In genomic region chr22:29307658-29308147, GRCh38 we compare ENCODE assay signal across 9 cellular contexts. TPM values are rescaled to one million over a fixed set of nuclear protein-coding genes. Genes with fewer than 3 reads are reported as not detected.
DNase-seq lines count a peak whose midpoint lies in the region; ATAC-seq, FAIRE-seq and TF ChIP-seq lines count a peak whose summit lies in the region.
"Had no signal": no experiment of that assay in that cellular context is flagged by ENCODE, and none has a peak within 500 bp of the region (broad histone marks: within the 10 kb centered on the region; RNA-seq: fewer than 3 reads in every experiment).

No MANE protein-coding gene starts in this region.

- peak; percentile 25 for DNase-seq in GM12892 (ENCODE audit: insufficient read length)
- DNase-seq in WERI-Rb-1, result no peak
- DNase-seq in gastrocnemius medialis, result no peak
- DNase-seq in NCI-H1694 (lab: John Stamatoyannopoulos, UW), result no peak
- DNase-seq in DMS 273 treated with DMSO at 0.1 percent for 48 hours (lab: John Stamatoyannopoulos, UW), result no peak
- DNase-seq in GF-D8 (lab: John Stamatoyannopoulos, UW), result no peak

- intact Hi-C loops in gastrocnemius medialis (cut with DNase I; ENCODE audit: low total_unique reads), result loop anchor here (2.0 kb wide), 1 partner anchor 29 kb away; no protein-coding TSS in a partner anchor

- H3K9me3 ChIP-seq in WERI-Rb-1 (ENCODE audit: severe bottlenecking) (no peaks in the 10 kb centered on the region), gastroesophageal sphincter (no peaks in the 10 kb centered on the region), gastrocnemius medialis (no peaks in the 10 kb centered on the region)
- H3K9me3 ChIP-seq: neutrophil had no signal

- H3K4me3 ChIP-seq in WERI-Rb-1 (ENCODE audit: low read depth, low read length) (peak overlapping the region; percentile 60), gastroesophageal sphincter (peak overlapping the region; percentile 76 to 95), gastrocnemius medialis (peak overlapping the region; percentile 84 to 98 (median 94))

- no peak for FAIRE-seq in GM12892 (lab: Jason Lieb, UNC)

- 54% methylated on average over 7 of the region's 17 CpGs; no CpG with 5 or more reads in 1 of the 2 donors for WGBS in gastroesophageal sphincter (ENCODE audit: low coverage in 1 of 2), 2 donors

- peaks cover 13% of the 10 kb centered on the region for H3K36me3 ChIP-seq in WERI-Rb-1
- H3K36me3 ChIP-seq in gastroesophageal sphincter, result no peaks in the 10 kb centered on the region
- no peaks in the 10 kb centered on the region for H3K36me3 ChIP-seq in gastrocnemius medialis
- H3K36me3 ChIP-seq: neutrophil had no signal

- TF ChIP-seq POLR2A in GM12892 (IDR thresholded peaks at IDR 0.05; ENCODE audit: low read depth, low read length) (no peak), gastroesophageal sphincter (IDR thresholded peaks at IDR 0.05) (no peak), gastrocnemius medialis (IDR thresholded peaks at IDR 0.05) (no peak)

- H3K27ac ChIP-seq in WERI-Rb-1 (peak overlapping the region; percentile 98), gastroesophageal sphincter (peak overlapping the region; percentile 72 to 97 (median 94)), gastrocnemius medialis (peak overlapping the region; percentile 80 to 89 (median 83))
- H3K27ac ChIP-seq: neutrophil had no signal

- ATAC-seq in gastroesophageal sphincter (no peak), gastrocnemius medialis (no peak), HG02610 (IDR thresholded peaks at IDR 0.05; ENCODE audit: unreplicated experiment) (no peak)

- H3K4me1 ChIP-seq in gastroesophageal sphincter (peaks cover 3 to 79% (median 50%) of the 10 kb centered on the region in 3 donors), gastrocnemius medialis (peaks cover 32 to 48% of the 10 kb centered on the region in 2 donors)

- no peak for TF ChIP-seq EP300 in gastroesophageal sphincter (IDR thresholded peaks at IDR 0.05)

- no peak for TF ChIP-seq CTCF in WERI-Rb-1 (IDR thresholded peaks at IDR 0.05; ENCODE audit: low read depth, low read length)
- TF ChIP-seq CTCF in gastroesophageal sphincter (IDR thresholded peaks at IDR 0.05), result no peak
- no peak for TF ChIP-seq CTCF in gastrocnemius medialis (IDR thresholded peaks at IDR 0.05 in 4 of 5, conservative IDR thresholded peaks at IDR 0.05 in 1 of 5)

- no peaks in the 10 kb centered on the region for H3K27me3 ChIP-seq in WERI-Rb-1 (ENCODE audit: insufficient read depth, low read depth, severe bottlenecking)
- H3K27me3 ChIP-seq in gastroesophageal sphincter, result no peaks in the 10 kb centered on the region
- peaks cover 0 to 3% (median 0%) of the 10 kb centered on the region in 3 donors for H3K27me3 ChIP-seq in gastrocnemius medialis

- in situ Hi-C loops in gastrocnemius medialis (cut with MboI; ENCODE audit: low sequenced_read_pairs in 4 of 4), result loop anchor here in 1 of 4 donors (10.0 kb wide), 1 partner anchor 87 kb away; no protein-coding TSS in a partner anchor

RNA-seq across cellular contexts. Expression of gene GAS2L1, which starts 1.3 kb away (rescaled TPM):
- polyA plus RNA-seq in GM12892 (2012; ENCODE audit: missing spikeins), result not detected
- total RNA-seq in gastroesophageal sphincter, result 10 to 100 TPM; 17.8 to 65.5 (median 36.8) TPM
- 10 to 100 TPM in 1 of 4 donors, 1 to 10 TPM in 3; 4.8 to 23.0 (median 6.6) TPM for total RNA-seq in gastrocnemius medialis

RNA-seq across cellular contexts. Expression of gene RASL10A, which starts 7.8 kb away (rescaled TPM):
- polyA plus RNA-seq in GM12892 (2012; ENCODE audit: missing spikeins), result not detected
- total RNA-seq in gastroesophageal sphincter (under 1 TPM in 3 of 4 donors, not detected in 1; 0.40 to 0.73 (median 0.72) TPM), gastrocnemius medialis (1 to 10 TPM in 1 of 4 donors, under 1 TPM in 1, not detected in 2; 0.13 to 1.2 TPM)

RNA-seq across cellular contexts. Expression of gene EWSR1, which starts 39.6 kb away (rescaled TPM):
- polyA plus RNA-seq in GM12892 (2012; ENCODE audit: missing spikeins), result 159 TPM
- total RNA-seq in gastroesophageal sphincter, result 100 to 1,000 TPM; 169 to 209 (median 204) TPM
- 100 to 1,000 TPM; 192 to 269 (median 202) TPM for total RNA-seq in gastrocnemius medialis

RNA-seq across cellular contexts. Expression of gene RHBDD3, which starts 39.9 kb away (rescaled TPM):
- polyA plus RNA-seq in GM12892 (2012; ENCODE audit: missing spikeins), result 8.0 TPM
- total RNA-seq in gastroesophageal sphincter (10 to 100 TPM in 3 of 4 donors, 1 to 10 TPM in 1; 7.2 to 27.7 (median 19.6) TPM), gastrocnemius medialis (10 to 100 TPM; 19.8 to 38.0 (median 28.6) TPM)
